In genomic region chr2:30862054-30862651, GRCh38 we compare ENCODE assay signal across 8 cellular contexts. TPM values are rescaled to one million over a fixed set of nuclear protein-coding genes. Genes with fewer than 3 reads are reported as not detected.
A peak's percentile ranks its signal among the peaks of the same experiment; 100 is the strongest.
DNase-seq lines count a peak whose midpoint lies in the region; ATAC-seq, FAIRE-seq and TF ChIP-seq lines count a peak whose summit lies in the region.

No MANE protein-coding gene starts in this region.

- H3K18ac ChIP-seq in H1 (ENCODE audit: extremely low read depth, low read length) = no peak overlapping the region

- no peak overlapping the region for H3K23ac ChIP-seq in H1 (ENCODE audit: insufficient read length)

- TF ChIP-seq EP300 in H1 (IDR thresholded peaks at IDR 0.05; ENCODE audit: borderline replicate concordance in 1 of 2, low read depth in 2 of 2, low read length in 2 of 2) = no peak

- no peak overlapping the region for H3K4ac ChIP-seq in H1 (replicated peaks; ENCODE audit: insufficient read length, low read depth, low read length)

- H3K79me2 ChIP-seq in H1 (ENCODE audit: control insufficient read depth in 1 of 2, insufficient read depth in 2 of 2, low read length in 2 of 2) = no peaks in the 10 kb centered on the region

- no peak overlapping the region for H2BK20ac ChIP-seq in H1 (ENCODE audit: low read length)

- DNase-seq in DMS153 (lab: John Stamatoyannopoulos, UW) (peak; percentile 18), NCI-H1930 (lab: John Stamatoyannopoulos, UW) (peak; percentile 13 to 28), UCSD-AML1 (lab: John Stamatoyannopoulos, UW; ENCODE audit: unreplicated experiment) (peak; percentile 37), H1 (ENCODE audit: low read depth in 1 of 2, low spot score in 2 of 2) (peak; percentile 41 to 53), myocyte (ENCODE audit: low read depth) (peak; percentile 64), ureter (ENCODE audit: low spot score) (peak; percentile 55)

- H3K4me2 ChIP-seq in H1 (ENCODE audit: insufficient read depth in 1 of 2, low read depth in 2 of 2, low read length in 2 of 2) = no peak overlapping the region

- H2BK5ac ChIP-seq in H1 (ENCODE audit: low read depth, low read length) = no peak overlapping the region

- H2BK12ac ChIP-seq in H1 (ENCODE audit: low read depth, low read length) = no peak overlapping the region

- CTCF ChIA-PET in H1 (lab: Charles Lee; ENCODE audit: partially characterized antibody) = interaction anchor here (0.6 to 8.4 kb wide), 82 partner anchors 8 to 693 kb away, joined by 3 to 167 read pairs (median 4); partner anchors contain the start of genes CAPN13 and GALNT14

- H3K9me3 ChIP-seq in H1 (ENCODE audit: insufficient read depth in 2 of 2, low read depth in 1 of 2, low read length in 1 of 2) = no peaks in the 10 kb centered on the region

- no peak overlapping the region for H3K4me3 ChIP-seq in H1 (ENCODE audit: extremely low read depth in 1 of 4, insufficient read depth in 2 of 4, low read depth in 3 of 4, low read length in 4 of 4)

- no peaks in the 10 kb centered on the region for H3K27me3 ChIP-seq in H1 (replicated peaks in 1 of 4; ENCODE audit: control insufficient read depth in 3 of 4, extremely low read depth in 1 of 4, insufficient read depth in 3 of 4, low read length in 3 of 4)

- peak; percentile 48 for ATAC-seq in GM21529 (IDR thresholded peaks at IDR 0.05; ENCODE audit: unreplicated experiment)
- ATAC-seq in HG03457 (IDR thresholded peaks at IDR 0.05; ENCODE audit: unreplicated experiment) = no peak

- no peak for TF ChIP-seq POLR2A in H1 (IDR thresholded peaks at IDR 0.05; ENCODE audit: control extremely low read depth in 1 of 2, low read depth in 2 of 2, low read length in 2 of 2)

- no peak overlapping the region for H2BK120ac ChIP-seq in H1 (replicated peaks; ENCODE audit: low read depth, low read length)

- H2AFZ ChIP-seq in H1 (ENCODE audit: low read length) = no peak overlapping the region

- no peak overlapping the region for H3K27ac ChIP-seq in H1 (ENCODE audit: low read depth, low read length)

- no peak overlapping the region for H4K5ac ChIP-seq in H1 (ENCODE audit: insufficient read length, low read depth, low read length)

- H4K20me1 ChIP-seq in H1 (replicated peaks in 1 of 2; ENCODE audit: control insufficient read depth in 1 of 2, insufficient read depth in 2 of 2, low read length in 2 of 2) = no peaks in the 10 kb centered on the region

- no peak overlapping the region for H3K9ac ChIP-seq in H1 (replicated peaks in 1 of 4; ENCODE audit: extremely low read depth in 1 of 4, low read depth in 3 of 4, low read length in 3 of 4)

- H4K91ac ChIP-seq in H1 (replicated peaks; ENCODE audit: insufficient read length, low read length) = no peak overlapping the region

- TF ChIP-seq RAD21 in H1 (IDR thresholded peaks at IDR 0.05 in 1 of 2, conservative IDR thresholded peaks at IDR 0.05 in 1 of 2; ENCODE audit: low read depth in 2 of 2, low read length in 2 of 2) = peak; percentile 74 to 78

- H3K4me1 ChIP-seq in H1 (replicated peaks in 1 of 4; ENCODE audit: control insufficient read depth in 3 of 4, insufficient read depth in 4 of 4, low read length in 3 of 4) = no peaks in the 10 kb centered on the region

- POLR2A ChIA-PET in H1 (lab: Charles Lee; ENCODE audit: partially characterized antibody) = no interaction called here

- H2BK15ac ChIP-seq in H1 (ENCODE audit: low read length) = no peak overlapping the region

- no peak overlapping the region for H2AK5ac ChIP-seq in H1 (ENCODE audit: low read depth, low read length)

- H3K14ac ChIP-seq in H1 (ENCODE audit: insufficient read length) = no peak overlapping the region

- WGBS in H1 (ENCODE audit: extremely low coverage in 1 of 2, insufficient coverage in 1 of 2, insufficient read length in 1 of 2, insufficient replicate concordance in 2 of 2, low coverage in 1 of 2, low lambda C conversion rate in 2 of 2, missing lambda C conversion rate in 1 of 2), 2 experiments = 51% methylated on average over 3 of the region's 3 CpGs; no CpG with 5 or more reads in 1 of the 2 experiments

- H4K8ac ChIP-seq in H1 (ENCODE audit: extremely low read depth, insufficient read depth, low read length) = no peak overlapping the region

- peaks cover 0 to 2% (median 0%) of the 10 kb centered on the region in 4 experiments; a peak in 1 of 8 replicates for H3K36me3 ChIP-seq in H1 (ENCODE audit: control insufficient read depth in 2 of 4, insufficient read depth in 4 of 4, low read length in 3 of 4)

- no peak for FAIRE-seq in H1 (lab: Jason Lieb, UNC)

- no peak overlapping the region for H3K56ac ChIP-seq in H1 (replicated peaks; ENCODE audit: insufficient read length, low read depth, low read length)

- no peaks in the 10 kb centered on the region for H3K79me1 ChIP-seq in H1 (ENCODE audit: low read depth, low read length)

- no peaks in the 10 kb centered on the region for H3K23me2 ChIP-seq in H1 (ENCODE audit: low read depth, low read length)

- peak; percentile 61 to 99 (median 70) for TF ChIP-seq CTCF in H1 (IDR thresholded peaks at IDR 0.05; ENCODE audit: control extremely low read depth in 1 of 3, insufficient read depth in 1 of 3, low read depth in 1 of 3, low read length in 3 of 3)

TF ChIP-seq in H1, 55 proteins besides CTCF, POLR2A, EP300 and RAD21:
- TF ChIP-seq ATF3 (IDR thresholded peaks at IDR 0.05; ENCODE audit: insufficient read depth, low read depth, low read length) (0 out of 2 replicates have a peak, but pooled peaks have one; percentile 39), YY1 (IDR thresholded peaks at IDR 0.05; ENCODE audit: low read depth, low read length) (peak; percentile 41; the same call in 1 of the 2 replicates)
- TF ChIP-seq, protein P1, sequence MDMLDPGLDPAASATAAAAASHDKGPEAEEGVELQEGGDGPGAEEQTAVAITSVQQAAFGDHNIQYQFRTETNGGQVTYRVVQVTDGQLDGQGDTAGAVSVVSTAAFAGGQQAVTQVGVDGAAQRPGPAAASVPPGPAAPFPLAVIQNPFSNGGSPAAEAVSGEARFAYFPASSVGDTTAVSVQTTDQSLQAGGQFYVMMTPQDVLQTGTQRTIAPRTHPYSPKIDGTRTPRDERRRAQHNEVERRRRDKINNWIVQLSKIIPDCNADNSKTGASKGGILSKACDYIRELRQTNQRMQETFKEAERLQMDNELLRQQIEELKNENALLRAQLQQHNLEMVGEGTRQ (IDR thresholded peaks at IDR 0.05; ENCODE audit: low read length) = no peak
TF ChIP-seq in H1: peak in this region for 2.

RNA-seq across cellular contexts. Expression of gene CAPN13, which starts 54.9 kb away (rescaled TPM):
- 0.94 and 2.4 TPM in 2 replicates for total RNA-seq in H1 (2021; fragmentation: NEBNext Ultra II Directional; extraction: Animal tissue kit (Norgen Biotek cat#: 25700))
- polyA plus RNA-seq in H1 (2011; rRNA removed) = 1.5 and 2.4 TPM in 2 replicates
- 1.4 TPM for polyA plus RNA-seq in H1 (2011; cell fraction: cytosol; rRNA removed)
- polyA plus RNA-seq in H1 (2011; cell fraction: nucleus; rRNA removed) = 5.0 TPM
- 0.88 to 2.3 TPM (median 1.9 TPM) in 4 replicates for polyA plus RNA-seq in H1 (2012, experiment 1 of 2)
- polyA plus RNA-seq in H1 (2012, experiment 2 of 2) = 0.33 TPM
- polyA plus RNA-seq in H1 (2013, experiment 1 of 2) = 1.3 TPM
- 0.98 TPM for polyA plus RNA-seq in H1 (2013, experiment 2 of 2)
- polyA minus RNA-seq in H1 (2011; rRNA and poly(A)+ RNA removed) = 6.8 and 8.2 TPM in 2 replicates
- 0.95 TPM for polyA minus RNA-seq in H1 (2011; cell fraction: cytosol; rRNA and poly(A)+ RNA removed)
- 12.0 TPM for polyA minus RNA-seq in H1 (2011; cell fraction: nucleus; rRNA and poly(A)+ RNA removed)
- total RNA-seq in myocyte = not detected in 2 replicates
- polyA plus RNA-seq in myocyte (2012) = not detected
- total RNA-seq in ureter = 67.4 TPM

Comparison
In these comparisons a context has a peak if more than half of its experiments do, and no peak if none do; other contexts are left out.
1. RNA of gene CAPN13, which starts 54.9 kb away (total RNA-seq): 67.4 TPM in ureter (single experiment); 0.94 to 2.4 TPM in H1 and not detected in myocyte; every median in the first group is over 10 times any median in the second.
2. Peak in every context shown above with its lines, with median percentiles within 50 percentile points of each other: DNase-seq.